ENCODE assay signal across 1 cellular context in the genomic region with DNA sequence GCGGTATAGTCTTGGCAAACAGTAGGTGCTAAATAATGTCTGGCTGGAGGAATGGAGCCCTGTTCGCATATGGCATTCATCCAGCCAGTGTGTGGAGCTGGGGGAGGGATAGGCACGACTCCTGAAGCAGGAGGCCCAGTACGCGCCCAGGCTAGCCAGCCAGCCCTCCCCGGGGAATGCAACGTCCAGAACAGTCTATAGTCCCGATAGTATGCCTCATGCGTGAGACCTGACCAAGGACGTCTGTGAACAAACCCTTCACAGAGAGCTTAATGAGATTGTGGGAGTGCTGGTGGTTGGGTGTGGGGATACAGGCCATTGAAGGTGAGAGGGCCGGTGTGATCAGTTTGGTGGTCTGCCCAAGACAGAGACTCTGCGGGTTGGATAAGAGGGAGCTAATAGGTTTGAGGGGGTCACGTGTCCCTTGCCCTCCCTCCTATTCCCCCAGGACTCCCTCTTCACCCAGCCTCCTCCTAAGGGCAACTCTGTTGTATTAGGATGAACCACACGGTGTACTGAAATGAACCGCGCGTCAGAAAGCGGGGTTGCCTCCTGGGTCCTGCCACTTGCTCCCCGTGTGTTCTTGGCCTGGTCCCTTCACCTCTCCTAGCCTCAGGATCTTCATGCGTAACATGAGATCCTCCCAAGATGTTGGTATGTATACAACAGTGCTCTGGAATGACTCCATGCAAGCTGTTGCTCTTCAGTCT.
TF ChIP-seq lines count a peak whose summit lies in the region.

No MANE protein-coding gene starts in this region.

TF ChIP-seq in SK-N-SH treated with all-trans-retinoic acid at 6 μM for 48 hours, 23 proteins besides CTCF, POLR2A, EP300 and RAD21 (continued from another document):
- TF ChIP-seq, protein P1, sequence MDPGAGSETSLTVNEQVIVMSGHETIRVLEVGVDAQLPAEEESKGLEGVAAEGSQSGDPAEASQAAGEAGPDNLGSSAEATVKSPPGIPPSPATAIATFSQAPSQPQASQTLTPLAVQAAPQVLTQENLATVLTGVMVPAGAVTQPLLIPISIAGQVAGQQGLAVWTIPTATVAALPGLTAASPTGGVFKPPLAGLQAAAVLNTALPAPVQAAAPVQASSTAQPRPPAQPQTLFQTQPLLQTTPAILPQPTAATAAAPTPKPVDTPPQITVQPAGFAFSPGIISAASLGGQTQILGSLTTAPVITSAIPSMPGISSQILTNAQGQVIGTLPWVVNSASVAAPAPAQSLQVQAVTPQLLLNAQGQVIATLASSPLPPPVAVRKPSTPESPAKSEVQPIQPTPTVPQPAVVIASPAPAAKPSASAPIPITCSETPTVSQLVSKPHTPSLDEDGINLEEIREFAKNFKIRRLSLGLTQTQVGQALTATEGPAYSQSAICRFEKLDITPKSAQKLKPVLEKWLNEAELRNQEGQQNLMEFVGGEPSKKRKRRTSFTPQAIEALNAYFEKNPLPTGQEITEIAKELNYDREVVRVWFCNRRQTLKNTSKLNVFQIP (CRISPR knock-in tag; IDR thresholded peaks at IDR 0.05; ENCODE audit: borderline replicate concordance, low read depth) = no peak
- no peak for TF ChIP-seq ESRRG (CRISPR knock-in tag; IDR thresholded peaks at IDR 0.05)
- TF ChIP-seq PPARA (CRISPR knock-in tag; IDR thresholded peaks at IDR 0.05; ENCODE audit: borderline replicate concordance) = no peak
- no peak for TF ChIP-seq RARB (CRISPR knock-in tag; IDR thresholded peaks at IDR 0.05)
- no peak for TF ChIP-seq CSDC2 (CRISPR knock-in tag; IDR thresholded peaks at IDR 0.05)
- no peak for TF ChIP-seq SNAI2 (CRISPR knock-in tag; IDR thresholded peaks at IDR 0.05)
- TF ChIP-seq BACH2 (CRISPR knock-in tag; IDR thresholded peaks at IDR 0.05; ENCODE audit: borderline replicate concordance) = no peak
- TF ChIP-seq ZNF70 (CRISPR knock-in tag; IDR thresholded peaks at IDR 0.05) = no peak
- TF ChIP-seq TCF4 (CRISPR knock-in tag; IDR thresholded peaks at IDR 0.05; ENCODE audit: borderline replicate concordance) = no peak
